14 cellular contexts compared by ENCODE assay signal in the genomic region with DNA sequence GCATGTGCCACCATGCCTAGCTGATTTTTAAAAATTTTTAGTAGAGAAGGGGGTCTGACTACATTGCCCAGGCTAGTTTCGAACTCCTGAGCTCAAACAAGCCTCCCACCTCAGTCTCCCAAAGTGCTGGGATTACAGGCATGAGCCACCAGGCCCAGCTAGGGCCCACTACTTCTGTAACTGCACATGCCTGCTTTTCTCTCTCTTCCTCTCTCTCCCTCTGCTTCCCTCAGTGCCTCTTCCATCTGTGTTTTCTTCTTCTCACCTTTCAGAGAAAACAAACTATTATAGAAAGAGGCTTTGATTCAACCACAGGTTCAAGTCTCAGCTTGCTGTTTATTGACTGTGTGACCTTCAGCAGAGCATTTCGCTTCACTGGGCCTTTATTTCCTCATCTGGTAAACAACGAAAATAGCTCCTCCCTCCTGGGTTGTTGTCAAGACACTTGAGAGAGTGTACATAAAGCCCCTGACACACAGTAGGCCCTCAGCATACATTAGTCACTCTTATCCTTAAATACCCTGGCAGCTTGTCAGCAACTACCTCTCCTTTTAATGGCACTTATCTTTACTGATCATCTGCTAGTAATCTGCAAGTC. TPM values are rescaled to one million over a fixed set of nuclear protein-coding genes. Genes with fewer than 3 reads are reported as not detected.
DNase-seq lines count a peak whose midpoint lies in the region; ATAC-seq and TF ChIP-seq lines count a peak whose summit lies in the region.
"Had no signal": no experiment of that assay in that cellular context is flagged by ENCODE, and none has a peak within 500 bp of the region (broad histone marks: within the 10 kb centered on the region; RNA-seq: fewer than 3 reads in every experiment).

No MANE protein-coding gene starts in this region.

- H3K27ac Mint-ChIP-seq in activated T-helper 2 cell treated with anti-CD3 and anti-CD28 coated beads, Interferon-gamma antibody, Interleukin-2, Interleukin-4, amounts not matched to agents 10 μg/mL and 5 μg/mL and 100 μg/mL, durations not matched to agents 14 hours and 24 hours and 36 hours: peak overlapping the region; percentile 75
- H3K27ac Mint-ChIP-seq in natural killer cell: peak overlapping the region; percentile 53 to 94

- peaks cover 70% of the 10 kb centered on the region for H3K36me3 Mint-ChIP-seq in activated T-helper 2 cell treated with anti-CD3 and anti-CD28 coated beads, Interferon-gamma antibody, Interleukin-2, Interleukin-4, amounts not matched to agents 10 μg/mL and 5 μg/mL and 100 μg/mL, durations not matched to agents 14 hours and 24 hours and 36 hours (ENCODE audit: low read depth)
- peaks cover 14% of the 10 kb centered on the region for H3K36me3 Mint-ChIP-seq in natural killer cell

- DNase-seq in NCI-H2107 treated with DMSO at 0.1 percent for 48 hours (lab: John Stamatoyannopoulos, UW; ENCODE audit: unreplicated experiment): peak; percentile 48
- DNase-seq in NCI-H2107 (lab: John Stamatoyannopoulos, UW): no peak
- peak; percentile 36 for DNase-seq in NB4 (ENCODE audit: low read depth)
- DNase-seq in activated T-helper 2 cell treated with anti-CD3 and anti-CD28 coated beads, Interferon-gamma antibody, Interleukin-2, Interleukin-4, amounts not matched to agents 10 μg/mL and 5 μg/mL and 100 μg/mL, durations not matched to agents 14 hours and 24 hours and 36 hours (ENCODE audit: low spot score): no peak
- DNase-seq in natural killer cell: no peak
- DNase-seq in AML-193 (lab: John Stamatoyannopoulos, UW): no peak
- DNase-seq in substantia nigra (lab: John Stamatoyannopoulos, UW): no peak
- no peak for DNase-seq in NCI-H1092 treated with DMSO at 0.1 percent for 48 hours (lab: John Stamatoyannopoulos, UW)
- DNase-seq: activated CD4-positive, alpha-beta T cell treated with anti-CD3 and anti-CD28 coated beads, Interleukin-2, amount 50 U/mL, for 48 hours; HCEC 1CT; mesenchymal stem cell; NCI-H446 treated with DMSO at 0.1 percent for 48 hours; occipital lobe had no signal

- intact Hi-C loops in activated T-helper 2 cell treated with anti-CD3 and anti-CD28 coated beads, Interferon-gamma antibody, Interleukin-2, Interleukin-4, amounts not matched to agents 10 μg/mL and 5 μg/mL and 100 μg/mL, durations not matched to agents 14 hours and 24 hours and 36 hours (cut with micrococcal nuclease): no loop called here
- intact Hi-C loops in natural killer cell (cut with micrococcal nuclease): no loop called here

- no peak for TF ChIP-seq CTCF in NB4 (IDR thresholded peaks at IDR 0.05; ENCODE audit: low read depth, low read length)
- TF ChIP-seq CTCF in natural killer cell (IDR thresholded peaks at IDR 0.05): no peak

- H3K27ac ChIP-seq in substantia nigra (ENCODE audit: low read depth, low read length, poor library complexity, severe bottlenecking): no peak overlapping the region
- H3K27ac ChIP-seq: thoracic aorta had no signal

- TF ChIP-seq POLR2A in NB4 (IDR thresholded peaks at IDR 0.05; ENCODE audit: extremely low read depth, insufficient read length): no peak

- H3K4me3 ChIP-seq in NB4 (ENCODE audit: low read depth, low read length): no peak overlapping the region
- H3K4me3 ChIP-seq: thoracic aorta had no signal

- H3K27me3 Mint-ChIP-seq in activated T-helper 2 cell treated with anti-CD3 and anti-CD28 coated beads, Interferon-gamma antibody, Interleukin-2, Interleukin-4, amounts not matched to agents 10 μg/mL and 5 μg/mL and 100 μg/mL, durations not matched to agents 14 hours and 24 hours and 36 hours (ENCODE audit: low read depth): no peaks in the 10 kb centered on the region
- H3K27me3 Mint-ChIP-seq in natural killer cell (ENCODE audit: low read depth in 2 of 2): no peaks in the 10 kb centered on the region

- ATAC-seq in natural killer cell: no peak

- no peaks in the 10 kb centered on the region for H3K9me3 Mint-ChIP-seq in activated T-helper 2 cell treated with anti-CD3 and anti-CD28 coated beads, Interferon-gamma antibody, Interleukin-2, Interleukin-4, amounts not matched to agents 10 μg/mL and 5 μg/mL and 100 μg/mL, durations not matched to agents 14 hours and 24 hours and 36 hours
- no peaks in the 10 kb centered on the region for H3K9me3 Mint-ChIP-seq in natural killer cell

- peaks cover 65% of the 10 kb centered on the region for H3K4me1 Mint-ChIP-seq in activated T-helper 2 cell treated with anti-CD3 and anti-CD28 coated beads, Interferon-gamma antibody, Interleukin-2, Interleukin-4, amounts not matched to agents 10 μg/mL and 5 μg/mL and 100 μg/mL, durations not matched to agents 14 hours and 24 hours and 36 hours (ENCODE audit: low read depth)
- H3K4me1 Mint-ChIP-seq in natural killer cell: peaks cover 54 to 66% of the 10 kb centered on the region in 2 donors

- no peak overlapping the region for H3K4me3 Mint-ChIP-seq in activated T-helper 2 cell treated with anti-CD3 and anti-CD28 coated beads, Interferon-gamma antibody, Interleukin-2, Interleukin-4, amounts not matched to agents 10 μg/mL and 5 μg/mL and 100 μg/mL, durations not matched to agents 14 hours and 24 hours and 36 hours (ENCODE audit: low read depth)
- H3K4me3 Mint-ChIP-seq in natural killer cell: peak overlapping the region; percentile 33

RNA-seq across cellular contexts. Expression of a gene that starts 10.2 kb away (rescaled TPM):
- 86.6 and 89.2 TPM in 2 replicates for total RNA-seq in activated T-helper 2 cell treated with anti-CD3 and anti-CD28 coated beads, Interferon-gamma antibody, Interleukin-2, Interleukin-4, amounts not matched to agents 10 μg/mL and 5 μg/mL and 100 μg/mL, durations not matched to agents 14 hours and 24 hours and 36 hours
- total RNA-seq in natural killer cell: 10 to 100 TPM; 59.2 to 73.7 (median 69.2) TPM

RNA-seq across cellular contexts. Expression of a gene that starts 10.8 kb away (rescaled TPM):
- total RNA-seq in activated T-helper 2 cell treated with anti-CD3 and anti-CD28 coated beads, Interferon-gamma antibody, Interleukin-2, Interleukin-4, amounts not matched to agents 10 μg/mL and 5 μg/mL and 100 μg/mL, durations not matched to agents 14 hours and 24 hours and 36 hours: 253 and 268 TPM in 2 replicates
- total RNA-seq in natural killer cell: 100 to 1,000 TPM; 282 to 288 (median 285) TPM

RNA-seq across cellular contexts. Expression of a gene that starts 12.3 kb away (rescaled TPM):
- total RNA-seq in activated T-helper 2 cell treated with anti-CD3 and anti-CD28 coated beads, Interferon-gamma antibody, Interleukin-2, Interleukin-4, amounts not matched to agents 10 μg/mL and 5 μg/mL and 100 μg/mL, durations not matched to agents 14 hours and 24 hours and 36 hours: 113 and 116 TPM in 2 replicates
- total RNA-seq in natural killer cell: 10 to 100 TPM in 1 of 3 donors, 1 to 10 TPM in 2; 7.4 to 20.4 (median 8.7) TPM

RNA-seq across cellular contexts. Expression of a gene that starts 28.0 kb away (rescaled TPM):
- total RNA-seq in activated T-helper 2 cell treated with anti-CD3 and anti-CD28 coated beads, Interferon-gamma antibody, Interleukin-2, Interleukin-4, amounts not matched to agents 10 μg/mL and 5 μg/mL and 100 μg/mL, durations not matched to agents 14 hours and 24 hours and 36 hours: 51.0 and 56.5 TPM in 2 replicates
- total RNA-seq in natural killer cell: 100 to 1,000 TPM; 133 to 137 (median 136) TPM

RNA-seq across cellular contexts. Expression of a gene that starts 32.3 kb away (rescaled TPM):
- total RNA-seq in activated T-helper 2 cell treated with anti-CD3 and anti-CD28 coated beads, Interferon-gamma antibody, Interleukin-2, Interleukin-4, amounts not matched to agents 10 μg/mL and 5 μg/mL and 100 μg/mL, durations not matched to agents 14 hours and 24 hours and 36 hours: 33.0 and 38.4 TPM in 2 replicates
- total RNA-seq in natural killer cell: 10 to 100 TPM; 33.4 to 52.1 (median 34.7) TPM

Comparison
In these comparisons a context has a peak if more than half of its experiments do, and no peak if none do; other contexts are left out.
1. DNase-seq: peak in NCI-H2107 treated with DMSO at 0.1 percent for 48 hours (single experiment) and NB4 (single experiment); none in NCI-H2107 (single experiment), activated T-helper 2 cell treated with anti-CD3 and anti-CD28 coated beads, Interferon-gamma antibody, Interleukin-2, Interleukin-4, amounts not matched to agents 10 μg/mL and 5 μg/mL and 100 μg/mL, durations not matched to agents 14 hours and 24 hours and 36 hours (single experiment), natural killer cell (single experiment), AML-193 (0 of 2), substantia nigra (0 of 49) and NCI-H1092 treated with DMSO at 0.1 percent for 48 hours (single experiment).